In genomic region chr1:60998786-60999185, GRCh38 we compare ENCODE assay signal across 27 cellular contexts.
"Had no signal": no experiment of that assay in that cellular context is flagged by ENCODE, and none has a peak within 500 bp of the region (broad histone marks: within the 10 kb centered on the region; RNA-seq: fewer than 3 reads in every experiment).

No MANE protein-coding gene starts in this region.

- H3K4me3 Mint-ChIP-seq: effector memory CD8-positive, alpha-beta T cell; naive thymus-derived CD8-positive, alpha-beta T cell; nephron progenitor cell; stimulated activated memory B cell treated with anti-CD40 and anti-IgM and Interleukin-4, amounts not matched to agents 10 μg/mL and 1 μg/mL and 100 μg/mL, for 72 hours had no signal

- H3K36me3 ChIP-seq: esophagus squamous epithelium, heart right ventricle, lower lobe of right lung, prostate gland, right atrium auricular region, tibial nerve, upper lobe of right lung, uterus had no signal

- H3K4me2 ChIP-seq: smooth muscle cell had no signal

- H3K4me1 ChIP-seq: heart right ventricle, lower lobe of right lung, prostate gland, right atrium auricular region, testis, upper lobe of right lung, uterus had no signal

- H3K27me3 ChIP-seq: esophagus squamous epithelium, heart right ventricle, right atrium auricular region, testis, tibial nerve, upper lobe of right lung, uterus had no signal

- H3K4me3 ChIP-seq: esophagus squamous epithelium, heart right ventricle, lower lobe of right lung, prostate gland, right atrium auricular region, smooth muscle cell, testis, tibial nerve, upper lobe of right lung, uterus had no signal

- H3K9me3 Mint-ChIP-seq: effector memory CD8-positive, alpha-beta T cell; naive thymus-derived CD8-positive, alpha-beta T cell; nephron progenitor cell; stimulated activated memory B cell treated with anti-CD40 and anti-IgM and Interleukin-4, amounts not matched to agents 10 μg/mL and 1 μg/mL and 100 μg/mL, for 72 hours had no signal

- DNase-seq: cortex of kidney; effector memory CD8-positive, alpha-beta T cell; erythroblast; esophagus squamous epithelium; foreskin melanocyte; glutamatergic neuron; heart right ventricle; hippocampal formation; kidney glomerular epithelial cell; left ventricle myocardium superior; lower lobe of right lung; naive thymus-derived CD8-positive, alpha-beta T cell; nephron progenitor cell; nucleus accumbens; stimulated activated CD4-positive, alpha-beta T cell treated with anti-CD3 and anti-CD28 coated beads, Interleukin-12 subunit alpha, Interleukin-12 subunit beta, amount 100 ng/mL, for 4 hours; stimulated activated CD4-positive, alpha-beta T cell treated with anti-CD3 and anti-CD28 coated beads, Interleukin-4, amount 100 ng/mL, for 4 hours; stimulated activated naive CD8-positive, alpha-beta T cell treated with anti-CD3 and anti-CD28 coated beads, Interleukin-15, Interleukin-2, amounts not matched to agents 100 U/mL and 50 U/mL, for 24 hours; substantia nigra; testis; upper lobe of right lung; uterus had no signal

- H3K27ac ChIP-seq: esophagus squamous epithelium, heart right ventricle, lower lobe of right lung, prostate gland, right atrium auricular region, testis, tibial nerve, upper lobe of right lung, uterus had no signal

- ATAC-seq: effector memory CD8-positive, alpha-beta T cell; heart right ventricle; left ventricle myocardium superior; lower lobe of right lung; naive thymus-derived CD8-positive, alpha-beta T cell; sciatic nerve; stimulated activated memory B cell treated with anti-CD40 and anti-IgM and Interleukin-4, amounts not matched to agents 10 μg/mL and 1 μg/mL and 100 μg/mL, for 72 hours; stimulated activated naive CD8-positive, alpha-beta T cell treated with anti-CD3 and anti-CD28 coated beads, Interleukin-15, Interleukin-2, amounts not matched to agents 100 U/mL and 50 U/mL, for 24 hours; upper lobe of right lung had no signal

- H3K27ac Mint-ChIP-seq: effector memory CD8-positive, alpha-beta T cell; naive thymus-derived CD8-positive, alpha-beta T cell; nephron progenitor cell; stimulated activated memory B cell treated with anti-CD40 and anti-IgM and Interleukin-4, amounts not matched to agents 10 μg/mL and 1 μg/mL and 100 μg/mL, for 72 hours had no signal

- H3K9me3 ChIP-seq: esophagus squamous epithelium, heart right ventricle, lower lobe of right lung, prostate gland, right atrium auricular region, testis, tibial nerve, upper lobe of right lung, uterus had no signal

- H3K4me1 Mint-ChIP-seq: naive thymus-derived CD8-positive, alpha-beta T cell; stimulated activated memory B cell treated with anti-CD40 and anti-IgM and Interleukin-4, amounts not matched to agents 10 μg/mL and 1 μg/mL and 100 μg/mL, for 72 hours had no signal

- H3K36me3 Mint-ChIP-seq: naive thymus-derived CD8-positive, alpha-beta T cell; stimulated activated memory B cell treated with anti-CD40 and anti-IgM and Interleukin-4, amounts not matched to agents 10 μg/mL and 1 μg/mL and 100 μg/mL, for 72 hours had no signal
